In the genomic region with DNA sequence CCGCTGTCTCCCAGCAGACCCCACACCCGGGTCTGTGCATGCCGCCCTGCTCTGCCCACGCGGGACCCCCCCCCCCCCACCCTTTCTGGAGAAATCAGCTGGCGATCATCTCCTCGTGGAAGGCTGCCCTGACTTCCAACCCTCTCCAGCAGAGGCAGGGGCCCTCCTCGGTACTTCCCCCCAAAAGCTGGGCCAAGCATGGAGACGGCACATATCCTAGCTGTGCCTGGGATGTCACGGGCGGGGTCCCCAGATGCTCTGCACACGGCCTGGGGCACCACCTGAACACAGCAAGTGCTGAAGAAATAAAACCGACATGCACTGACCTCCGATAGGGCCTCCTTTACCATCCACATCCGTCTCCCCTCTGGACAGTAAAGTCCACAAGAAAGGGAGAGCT, we compare ENCODE assay signal across 20 cellular contexts.
"Had no signal": no experiment of that assay in that cellular context is flagged by ENCODE, and none has a peak within 500 bp of the region (broad histone marks: within the 10 kb centered on the region; RNA-seq: fewer than 3 reads in every experiment).

No MANE protein-coding gene starts in this region.

- H3K36me3 Mint-ChIP-seq: activated naive CD4-positive, alpha-beta T cell treated with anti-CD3 and anti-CD28 coated beads, Interleukin-2, amount 50 U/mL, for 72 hours; naive B cell had no signal

- H3K4me1 ChIP-seq: foreskin keratinocyte had no signal

- H3K9me3 Mint-ChIP-seq: activated B cell treated with CpG ODN at 0.5 μM for 24 hours; activated CD4-positive, alpha-beta T cell treated with anti-CD3 and anti-CD28 coated beads, Interleukin-2, amount 10 ng/mL, durations not matched to agents 7 days and 5 days; activated naive CD4-positive, alpha-beta T cell treated with anti-CD3 and anti-CD28 coated beads, Interleukin-2, amount 50 U/mL, for 72 hours; activated T-cell treated with anti-CD3 and anti-CD28 coated beads, Interleukin-2, amount 50 U/mL, for 72 hours; naive B cell; stimulated activated naive CD8-positive, alpha-beta T cell treated with anti-CD3 and anti-CD28 coated beads, Interleukin-15, Interleukin-2, amounts not matched to agents 100 ng/mL and 50 ng/mL, for 24 hours had no signal

- DNase-seq: activated B cell treated with CpG ODN at 0.5 μM for 24 hours; activated CD4-positive, alpha-beta T cell treated with anti-CD3 and anti-CD28 coated beads, Interleukin-2, amount 10 ng/mL, durations not matched to agents 7 days and 5 days; activated CD8-positive, alpha-beta memory T cell treated with anti-CD3 and anti-CD28 coated beads, Interleukin-2, amount 50 U/mL, for 48 hours; activated gamma-delta T cell; activated T-cell treated with anti-CD3 and anti-CD28 coated beads, Interleukin-2, amount 50 U/mL, for 72 hours; amniotic stem cell; cortex of kidney; effector CD4-positive, alpha-beta T cell; esophagus squamous epithelium; foreskin keratinocyte; left colon; mammary epithelial cell; naive B cell; retina; T-helper 17 cell had no signal

- H3K4me1 Mint-ChIP-seq: activated B cell treated with CpG ODN at 0.5 μM for 24 hours; activated CD4-positive, alpha-beta T cell treated with anti-CD3 and anti-CD28 coated beads, Interleukin-2, amount 10 ng/mL, durations not matched to agents 7 days and 5 days; naive B cell; T-helper 17 cell had no signal

- H3K9me3 ChIP-seq: esophagus squamous epithelium, heart right ventricle, testis had no signal

- H3K27me3 ChIP-seq: brain microvascular endothelial cell, esophagus squamous epithelium, foreskin keratinocyte, heart right ventricle, testis had no signal

- H3K4me3 ChIP-seq: esophagus squamous epithelium, testis had no signal

- H3K27ac ChIP-seq: brain microvascular endothelial cell, foreskin keratinocyte, testis had no signal

- H3K36me3 ChIP-seq: brain microvascular endothelial cell, esophagus squamous epithelium, heart right ventricle had no signal

- H3K27ac Mint-ChIP-seq: activated B cell treated with CpG ODN at 0.5 μM for 24 hours; activated CD4-positive, alpha-beta T cell treated with anti-CD3 and anti-CD28 coated beads, Interleukin-2, amount 10 ng/mL, durations not matched to agents 7 days and 5 days; activated naive CD4-positive, alpha-beta T cell treated with anti-CD3 and anti-CD28 coated beads, Interleukin-2, amount 50 U/mL, for 72 hours; activated T-cell treated with anti-CD3 and anti-CD28 coated beads, Interleukin-2, amount 50 U/mL, for 72 hours; naive B cell; stimulated activated naive CD8-positive, alpha-beta T cell treated with anti-CD3 and anti-CD28 coated beads, Interleukin-15, Interleukin-2, amounts not matched to agents 100 ng/mL and 50 ng/mL, for 24 hours; T-helper 17 cell had no signal

- H3K4me3 Mint-ChIP-seq: activated B cell treated with CpG ODN at 0.5 μM for 24 hours; activated CD4-positive, alpha-beta T cell treated with anti-CD3 and anti-CD28 coated beads, Interleukin-2, amount 10 ng/mL, durations not matched to agents 7 days and 5 days; activated T-cell treated with anti-CD3 and anti-CD28 coated beads, Interleukin-2, amount 50 U/mL, for 72 hours; naive B cell; stimulated activated naive CD8-positive, alpha-beta T cell treated with anti-CD3 and anti-CD28 coated beads, Interleukin-15, Interleukin-2, amounts not matched to agents 100 ng/mL and 50 ng/mL, for 24 hours; T-helper 17 cell had no signal

- ATAC-seq: activated naive CD4-positive, alpha-beta T cell treated with anti-CD3 and anti-CD28 coated beads, Interleukin-2, amount 50 U/mL, for 72 hours; activated T-cell treated with anti-CD3 and anti-CD28 coated beads, Interleukin-2, amount 50 U/mL, for 72 hours; foreskin keratinocyte; T-helper 17 cell had no signal
